In the genomic region with DNA sequence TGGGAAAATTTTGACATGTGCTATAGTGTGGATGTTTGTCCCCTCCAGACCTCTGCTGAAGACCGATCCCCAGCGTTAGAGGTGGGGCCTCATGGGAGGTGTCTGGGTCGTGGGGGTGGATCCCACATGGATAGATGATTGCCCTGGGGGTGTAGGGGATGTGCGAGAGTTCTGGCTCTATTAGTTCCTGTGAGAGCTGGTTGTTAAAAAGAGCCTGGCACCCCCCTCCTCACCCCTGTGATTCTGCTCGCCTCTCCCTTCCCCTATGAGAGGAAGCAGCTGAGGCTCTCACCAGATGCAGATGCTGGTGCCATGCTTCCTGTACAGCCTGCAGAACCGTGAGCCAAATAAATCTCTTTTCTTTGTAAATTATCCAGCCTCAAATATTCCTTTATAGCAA, we compare ENCODE assay signal across 26 cellular contexts.
DNase-seq lines count a peak whose midpoint lies in the region; ATAC-seq and TF ChIP-seq lines count a peak whose summit lies in the region.
"Had no signal": no experiment of that assay in that cellular context is flagged by ENCODE, and none has a peak within 500 bp of the region (broad histone marks: within the 10 kb centered on the region; RNA-seq: fewer than 3 reads in every experiment).

No MANE protein-coding gene starts in this region.

- no peaks in the 10 kb centered on the region for H3K9me3 Mint-ChIP-seq in osteocyte (ENCODE audit: unreplicated experiment)
- H3K9me3 Mint-ChIP-seq: activated T-cell treated with anti-CD3 and anti-CD28 coated beads, Interleukin-2, amount 50 U/mL, for 4 hours; effector memory CD8-positive, alpha-beta T cell had no signal

- H3K36me3 Mint-ChIP-seq in osteocyte (ENCODE audit: unreplicated experiment), result peaks cover 4% of the 10 kb centered on the region

- no peak overlapping the region for H3K4me3 Mint-ChIP-seq in osteocyte (ENCODE audit: unreplicated experiment)
- H3K4me3 Mint-ChIP-seq: activated T-cell treated with anti-CD3 and anti-CD28 coated beads, Interleukin-2, amount 50 U/mL, for 4 hours; effector memory CD8-positive, alpha-beta T cell had no signal

- ATAC-seq in HG02840 (IDR thresholded peaks at IDR 0.05; ENCODE audit: low FRiP score, unreplicated experiment), result no peak
- ATAC-seq: activated T-cell treated with anti-CD3 and anti-CD28 coated beads, Interleukin-2, amount 50 U/mL, for 4 hours; left lung had no signal

- peak overlapping the region; percentile 33 for H3K27ac Mint-ChIP-seq in osteocyte (ENCODE audit: unreplicated experiment)
- H3K27ac Mint-ChIP-seq: effector memory CD8-positive, alpha-beta T cell had no signal

- H3K4me1 Mint-ChIP-seq in osteocyte (ENCODE audit: unreplicated experiment), result peaks cover 80% of the 10 kb centered on the region

- DNase-seq in activated CD8-positive, alpha-beta memory T cell treated with anti-CD3 and anti-CD28 coated beads, Interleukin-2, amount 50 U/mL, for 48 hours, result peak; percentile 25
- DNase-seq in activated CD8-positive, alpha-beta memory T cell treated with anti-CD3 and anti-CD28 coated beads, Interleukin-2, amount 50 U/mL, for 4 hours, result no peak
- DNase-seq in GDM1 (lab: John Stamatoyannopoulos, UW) (peak; percentile 59), coronary artery (ENCODE audit: low spot score) (no peak), osteocyte (ENCODE audit: extremely low spot score, unreplicated experiment) (no peak), COLO668 (lab: John Stamatoyannopoulos, UW; ENCODE audit: unreplicated experiment) (no peak)
- no peak for DNase-seq in stimulated activated CD4-positive, alpha-beta T cell treated with anti-CD3 and anti-CD28 coated beads, Interleukin-1b, Interleukin-23, amount 100 ng/mL, for 48 hours
- DNase-seq: 8988T; activated CD4-positive, alpha-beta T cell treated with anti-CD3 and anti-CD28 coated beads for 4 hours; activated naive CD4-positive, alpha-beta T cell; activated T-cell treated with anti-CD3 and anti-CD28 coated beads, Interleukin-2, amount 50 U/mL, for 4 hours; effector memory CD8-positive, alpha-beta T cell; erythroblast; glutamatergic neuron; islet precursor cell; mesenchymal stem cell; NCI-H1092; NCI-H1694 treated with DMSO at 0.1 percent for 48 hours; NCI-H82; SHP77 treated with DMSO at 0.1 percent for 48 hours; stimulated activated CD4-positive, alpha-beta T cell treated with anti-CD3 and anti-CD28 coated beads, Interleukin-4, amount 100 ng/mL, for 24 hours had no signal

- H3K27me3 Mint-ChIP-seq in osteocyte (ENCODE audit: unreplicated experiment), result no peaks in the 10 kb centered on the region
- H3K27me3 Mint-ChIP-seq: effector memory CD8-positive, alpha-beta T cell had no signal

- H3K27ac ChIP-seq in coronary artery, result peak overlapping the region; percentile 11 to 91
- H3K27ac ChIP-seq: left lung, prostate gland, upper lobe of left lung, VCaP had no signal

- H3K4me3 ChIP-seq in coronary artery, result no peak overlapping the region
- H3K4me3 ChIP-seq: left lung, prostate gland, upper lobe of left lung had no signal

- TF ChIP-seq CTCF in coronary artery (IDR thresholded peaks at IDR 0.05) (no peak), osteocyte (IDR thresholded peaks at IDR 0.05) (no peak)

Comparison
In these comparisons a context has a peak if more than half of its experiments do, and no peak if none do; other contexts are left out.
1. DNase-seq: peak in activated CD8-positive, alpha-beta memory T cell treated with anti-CD3 and anti-CD28 coated beads, Interleukin-2, amount 50 U/mL, for 48 hours (single experiment) and GDM1 (single experiment); none in activated CD8-positive, alpha-beta memory T cell treated with anti-CD3 and anti-CD28 coated beads, Interleukin-2, amount 50 U/mL, for 4 hours (single experiment), coronary artery (single experiment), osteocyte (single experiment), COLO668 (single experiment) and stimulated activated CD4-positive, alpha-beta T cell treated with anti-CD3 and anti-CD28 coated beads, Interleukin-1b, Interleukin-23, amount 100 ng/mL, for 48 hours (single experiment).